Comparison of ENCODE assay signal across 20 cellular contexts in genomic region chr21:41683815-41684214, GRCh38.
DNase-seq lines count a peak whose midpoint lies in the region; ATAC-seq and TF ChIP-seq lines count a peak whose summit lies in the region.
"Had no signal": no experiment of that assay in that cellular context is flagged by ENCODE, and none has a peak within 500 bp of the region (broad histone marks: within the 10 kb centered on the region; RNA-seq: fewer than 3 reads in every experiment).

No MANE protein-coding gene starts in this region.

- peak overlapping the region; percentile 12 for H3K4me3 Mint-ChIP-seq in Calu3 (ENCODE audit: low read depth, unreplicated experiment)
- no peak overlapping the region for H3K4me3 Mint-ChIP-seq in WTC11
- H3K4me3 Mint-ChIP-seq in activated naive CD4-positive, alpha-beta T cell treated with anti-CD3 and anti-CD28 coated beads for 36 hours, result no peak overlapping the region
- H3K4me3 Mint-ChIP-seq: CD8-positive, alpha-beta T cell; stimulated activated naive CD8-positive, alpha-beta T cell treated with anti-CD3 and anti-CD28 coated beads, Interleukin-15, amount 100 ng/mL, for 72 hours; T-cell had no signal

- no peak for ATAC-seq in WTC11
- ATAC-seq: CD8-positive, alpha-beta T cell; stimulated activated naive CD8-positive, alpha-beta T cell treated with anti-CD3 and anti-CD28 coated beads, Interleukin-15, amount 100 ng/mL, for 72 hours; T-cell had no signal

- WGBS in hepatocyte (ENCODE audit: low lambda C conversion rate, missing lambda C conversion rate), result 77% methylated on average over 10 of the region's 10 CpGs
- 71 to 81% (median 80%) methylated on average over 9 to 10 of the region's 10 CpGs for WGBS in spleen, 5 donors

- POLR2A ChIA-PET in WTC11 (lab: Charles Lee), result no interaction called here

- intact Hi-C loops in Calu3 (cut with micrococcal nuclease; ENCODE audit: unreplicated experiment), result no loop called here
- intact Hi-C loops in spleen (cut with DNase I; ENCODE audit: low total_unique reads), result no loop called here
- intact Hi-C loops in activated naive CD4-positive, alpha-beta T cell treated with anti-CD3 and anti-CD28 coated beads for 36 hours (cut with micrococcal nuclease), result no loop called here

- H3K27ac ChIP-seq in hepatocyte (peak overlapping the region; percentile 72), spleen (no peak overlapping the region)
- H3K27ac ChIP-seq: heart left ventricle, uterus had no signal

- no peak overlapping the region for H2AFZ ChIP-seq in hepatocyte

- H3K36me3 Mint-ChIP-seq in Calu3 (ENCODE audit: insufficient read depth, unreplicated experiment), result peaks cover 14% of the 10 kb centered on the region
- H3K36me3 Mint-ChIP-seq in WTC11, result no peaks in the 10 kb centered on the region
- no peaks in the 10 kb centered on the region for H3K36me3 Mint-ChIP-seq in activated naive CD4-positive, alpha-beta T cell treated with anti-CD3 and anti-CD28 coated beads for 36 hours (ENCODE audit: low read depth)
- H3K36me3 Mint-ChIP-seq: CD8-positive, alpha-beta T cell; T-cell had no signal

- no peak for TF ChIP-seq POLR2A in spleen (IDR thresholded peaks at IDR 0.05)

- no peak overlapping the region for H3K4me3 ChIP-seq in hepatocyte
- H3K4me3 ChIP-seq in spleen, result no peak overlapping the region
- H3K4me3 ChIP-seq in foreskin fibroblast (ENCODE audit: low read depth in 1 of 2, low read length in 2 of 2), result no peak overlapping the region
- H3K4me3 ChIP-seq: heart left ventricle, uterus had no signal

- H3K4me2 ChIP-seq in hepatocyte, result no peak overlapping the region

- H3K4me1 ChIP-seq in hepatocyte (ENCODE audit: insufficient read depth) (peaks cover 34% of the 10 kb centered on the region), spleen (peaks cover 0 to 5% (median under 1%) of the 10 kb centered on the region in 6 donors)
- H3K4me1 ChIP-seq: uterus had no signal

- peak overlapping the region; percentile 60 for H3K27ac Mint-ChIP-seq in Calu3 (ENCODE audit: unreplicated experiment)
- no peak overlapping the region for H3K27ac Mint-ChIP-seq in WTC11
- H3K27ac Mint-ChIP-seq in activated naive CD4-positive, alpha-beta T cell treated with anti-CD3 and anti-CD28 coated beads for 36 hours, result no peak overlapping the region
- H3K27ac Mint-ChIP-seq: CD8-positive, alpha-beta T cell; stimulated activated naive CD8-positive, alpha-beta T cell treated with anti-CD3 and anti-CD28 coated beads, Interleukin-15, amount 100 ng/mL, for 72 hours; T-cell had no signal

- H3K9me3 ChIP-seq in hepatocyte (ENCODE audit: low read depth) (no peaks in the 10 kb centered on the region), spleen (no peaks in the 10 kb centered on the region)
- H3K9me3 ChIP-seq: heart left ventricle, uterus had no signal

- DNase-seq in Calu3 (no peak), WTC11 (ENCODE audit: low spot score) (no peak), hepatocyte (ENCODE audit: low spot score) (no peak), spleen (peak; percentile 56), HuH-7.5 (ENCODE audit: low spot score) (no peak), foreskin fibroblast (no peak)
- DNase-seq in activated naive CD4-positive, alpha-beta T cell treated with anti-CD3 and anti-CD28 coated beads for 36 hours, result no peak
- DNase-seq in stimulated activated CD4-positive, alpha-beta T cell treated with anti-CD3 and anti-CD28 coated beads, Interleukin-4, amount 100 ng/mL, for 1 hour, result no peak
- DNase-seq: activated CD4-positive, alpha-beta T cell treated with anti-CD3 and anti-CD28 coated beads for 48 hours; activated effector memory CD4-positive, alpha-beta T cell treated with Interleukin-2 at 50 U/mL for 16 hours; CD8-positive, alpha-beta T cell; effector memory CD4-positive, alpha-beta T cell; heart left ventricle; KG1; NCI-H187 treated with DMSO at 0.1 percent for 48 hours; NCI-H446; stimulated activated CD4-positive, alpha-beta T cell treated with anti-CD3 and anti-CD28 coated beads, Interleukin-2, amount 100 ng/mL, for 24 hours; stimulated activated naive CD8-positive, alpha-beta T cell treated with anti-CD3 and anti-CD28 coated beads, Interleukin-15, amount 100 ng/mL, for 72 hours; T-cell; uterus had no signal

- H3K4me1 Mint-ChIP-seq in Calu3 (ENCODE audit: low read depth, unreplicated experiment), result peaks cover 61% of the 10 kb centered on the region
- H3K4me1 Mint-ChIP-seq in WTC11, result peaks cover 35% of the 10 kb centered on the region
- no peaks in the 10 kb centered on the region for H3K4me1 Mint-ChIP-seq in activated naive CD4-positive, alpha-beta T cell treated with anti-CD3 and anti-CD28 coated beads for 36 hours (ENCODE audit: low read depth)
- H3K4me1 Mint-ChIP-seq: stimulated activated naive CD8-positive, alpha-beta T cell treated with anti-CD3 and anti-CD28 coated beads, Interleukin-15, amount 100 ng/mL, for 72 hours; T-cell had no signal

- CTCF ChIA-PET in Calu3 (lab: Charles Lee) (interaction anchor here (0.8 to 1.3 kb wide), 2 partner anchors 12 to 71 kb away, joined by 4 read pairs; no protein-coding TSS in a partner anchor), WTC11 (lab: Charles Lee) (interaction anchor here (2.4 kb wide), 1 partner anchor 71 kb away, joined by 10 read pairs; no protein-coding TSS in a partner anchor)
- CTCF ChIA-PET in activated naive CD4-positive, alpha-beta T cell treated with anti-CD3 and anti-CD28 coated beads for 36 hours (lab: Charles Lee), result no interaction called here

- no peaks in the 10 kb centered on the region for H3K79me2 ChIP-seq in hepatocyte

- H3K27me3 Mint-ChIP-seq in Calu3 (ENCODE audit: unreplicated experiment), result no peaks in the 10 kb centered on the region
- no peaks in the 10 kb centered on the region; the same call in 1 of the 2 replicates for H3K27me3 Mint-ChIP-seq in WTC11 (ENCODE audit: low read depth)
- peaks cover 7% of the 10 kb centered on the region for H3K27me3 Mint-ChIP-seq in activated naive CD4-positive, alpha-beta T cell treated with anti-CD3 and anti-CD28 coated beads for 36 hours (ENCODE audit: low read depth)

- no TSS peak for BruUV-seq in Calu3 (replicated peaks; lab: Mats Ljungman, UMichigan)

- TF ChIP-seq CTCF in Calu3 (IDR thresholded peaks at IDR 0.05; ENCODE audit: unreplicated experiment) (no peak), WTC11 (IDR thresholded peaks at IDR 0.05) (no peak), hepatocyte (IDR thresholded peaks at IDR 0.05; ENCODE audit: poor library complexity) (no peak), spleen (IDR thresholded peaks at IDR 0.05 in 8 of 11, conservative IDR thresholded peaks at IDR 0.05 in 3 of 11) (no peak), foreskin fibroblast (IDR thresholded peaks at IDR 0.05; ENCODE audit: low read depth, low read length) (no peak)

- H4K20me1 ChIP-seq in hepatocyte (ENCODE audit: insufficient read depth, poor library complexity, severe bottlenecking), result no peaks in the 10 kb centered on the region

- no peaks in the 10 kb centered on the region for H3K9me2 ChIP-seq in hepatocyte (replicated peaks; ENCODE audit: insufficient read depth)

- H3K9me3 Mint-ChIP-seq in Calu3 (ENCODE audit: low read depth, unreplicated experiment) (no peaks in the 10 kb centered on the region), WTC11 (no peaks in the 10 kb centered on the region)
- no peaks in the 10 kb centered on the region for H3K9me3 Mint-ChIP-seq in activated naive CD4-positive, alpha-beta T cell treated with anti-CD3 and anti-CD28 coated beads for 36 hours
- H3K9me3 Mint-ChIP-seq: CD8-positive, alpha-beta T cell; stimulated activated naive CD8-positive, alpha-beta T cell treated with anti-CD3 and anti-CD28 coated beads, Interleukin-15, amount 100 ng/mL, for 72 hours; T-cell had no signal

- H3K36me3 ChIP-seq in hepatocyte (replicated peaks; ENCODE audit: insufficient read depth, low read depth) (no peaks in the 10 kb centered on the region), spleen (no peaks in the 10 kb centered on the region)
- H3K36me3 ChIP-seq: heart left ventricle, uterus had no signal

- H3K27me3 ChIP-seq in hepatocyte (no peaks in the 10 kb centered on the region), spleen (replicated peaks in 1 of 7) (peaks cover 0 to 78% (median 0%) of the 10 kb centered on the region in 7 donors)
- H3K27me3 ChIP-seq: uterus had no signal

TF ChIP-seq in WTC11, 78 proteins besides CTCF, POLR2A, EP300 and RAD21:
- TF ChIP-seq GABPB1 (CRISPR knock-in tag; IDR thresholded peaks at IDR 0.05), result 0 out of 2 replicates have a peak, but pooled peaks have one; percentile 13
- no peak for TF ChIP-seq ZNF138 (CRISPR knock-in tag; conservative IDR thresholded peaks at IDR 0.05)
- TF ChIP-seq CREM (CRISPR knock-in tag; IDR thresholded peaks at IDR 0.05), result no peak
